19 cellular contexts compared by ENCODE assay signal in the genomic region with DNA sequence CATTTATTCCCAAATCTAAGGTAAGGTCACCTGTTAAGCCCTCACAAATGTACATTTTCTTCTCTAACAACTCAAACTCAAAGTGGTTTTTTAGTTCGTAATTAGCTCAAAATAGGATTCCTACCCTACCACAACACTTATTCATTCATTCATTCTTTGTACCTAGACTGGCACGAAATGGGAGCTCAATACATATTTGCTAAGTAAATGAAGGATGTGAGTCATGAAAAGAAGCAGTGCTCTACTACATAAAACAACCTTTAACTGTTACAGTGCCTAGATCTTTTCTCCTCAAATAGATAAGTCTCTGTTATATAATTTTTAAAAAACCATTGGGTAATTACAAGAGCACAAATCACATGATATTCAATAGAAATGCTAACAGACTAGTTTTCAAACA.
"Had no signal": no experiment of that assay in that cellular context is flagged by ENCODE, and none has a peak within 500 bp of the region (broad histone marks: within the 10 kb centered on the region; RNA-seq: fewer than 3 reads in every experiment).

No MANE protein-coding gene starts in this region.

- H3K4me3 ChIP-seq: coronary artery, hepatocyte, lung, right lobe of liver, thoracic aorta, upper lobe of right lung had no signal

- ATAC-seq: left lobe of liver; natural killer cell; right lobe of liver; stimulated activated memory B cell treated with anti-CD40 and anti-IgM and Interleukin-4, amounts not matched to agents 10 μg/mL and 1 μg/mL and 100 μg/mL, for 72 hours; T-cell; upper lobe of right lung had no signal

- DNase-seq: activated CD4-positive, alpha-beta T cell treated with anti-CD3 and anti-CD28 coated beads, Interleukin-2, amount 10 ng/mL, durations not matched to agents 24 days and 14 days; activated CD4-positive, CD25-positive, alpha-beta regulatory T cell; activated CD8-positive, alpha-beta memory T cell treated with anti-CD3 and anti-CD28 coated beads for 24 hours; activated naive CD4-positive, alpha-beta T cell treated with Interleukin-2 at 50 U/mL for 16 hours; anterior cingulate cortex; brain microvascular endothelial cell; kidney; natural killer cell; right lobe of liver; stimulated activated CD4-positive, alpha-beta T cell treated with anti-CD3 and anti-CD28 coated beads, Interleukin-4, amount 100 ng/mL, for 24 hours; T-cell; upper lobe of right lung had no signal

- H3K27ac ChIP-seq: brain microvascular endothelial cell, coronary artery, hepatocyte, parathyroid adenoma, right lobe of liver, thoracic aorta, upper lobe of right lung had no signal

- H3K9ac ChIP-seq: parathyroid adenoma had no signal

- H3K9me3 ChIP-seq: right lobe of liver, thoracic aorta, upper lobe of right lung had no signal

- H3K4me2 ChIP-seq: hepatocyte had no signal

- FAIRE-seq: kidney had no signal

- H3K79me2 ChIP-seq: parathyroid adenoma had no signal

- H3K27me3 ChIP-seq: brain microvascular endothelial cell, hepatocyte, right lobe of liver, upper lobe of right lung had no signal

- H2AFZ ChIP-seq: hepatocyte, parathyroid adenoma had no signal

- H3K4me1 ChIP-seq: parathyroid adenoma, right lobe of liver, upper lobe of right lung had no signal
